ENCODE assay signal across 1 cellular context in genomic region chr5:132293992-132294727, GRCh38.
TF ChIP-seq lines count a peak whose summit lies in the region.

Gene SLC22A4 (plus strand): TSS chr5:132294394. CDS start chr5:132294617, 223 bp downstream.

TF ChIP-seq in GM12878, 131 proteins besides CTCF, POLR2A, EP300 and RAD21 (continued from another document):
- peak; percentile 75 for TF ChIP-seq ZNF687 (IDR thresholded peaks at IDR 0.05)
- TF ChIP-seq IKZF1 (conservative IDR thresholded peaks at IDR 0.05), result peak; percentile 55
- TF ChIP-seq EGR1 (IDR thresholded peaks at IDR 0.05; ENCODE audit: borderline replicate concordance in 1 of 2, low read depth in 2 of 2, low read length in 2 of 2), result peak in 1 of 2 experiments; percentile 20; a peak in 1 of 3 replicates
- TF ChIP-seq TCF7 (IDR thresholded peaks at IDR 0.05; ENCODE audit: borderline replicate concordance), result no peak
- TF ChIP-seq LARP7 (IDR thresholded peaks at IDR 0.05), result peak; percentile 0; the same call in 1 of the 2 replicates
- no peak for TF ChIP-seq HDGF (IDR thresholded peaks at IDR 0.05)
- TF ChIP-seq MXI1 (IDR thresholded peaks at IDR 0.05; ENCODE audit: low read depth, low read length), result peak; percentile 66; the same call in 1 of the 2 replicates
- TF ChIP-seq MEF2B (IDR thresholded peaks at IDR 0.05; ENCODE audit: partially characterized antibody, poor library complexity, severe bottlenecking), result peak; percentile 71
- TF ChIP-seq MAX (IDR thresholded peaks at IDR 0.05; ENCODE audit: low read depth, low read length), result peak; percentile 49; the same call in 1 of the 2 replicates
- TF ChIP-seq RAD51 (IDR thresholded peaks at IDR 0.05), result peak; percentile 64
- TF ChIP-seq CHD1 (IDR thresholded peaks at IDR 0.05; ENCODE audit: low read depth, low read length), result peak; percentile 69; the same call in 1 of the 2 replicates
- TF ChIP-seq PAX8 (IDR thresholded peaks at IDR 0.05), result no peak
- TF ChIP-seq RFX5 (IDR thresholded peaks at IDR 0.05; ENCODE audit: low read depth, low read length), result 0 out of 2 replicates have a peak, but pooled peaks have one; percentile 8
- TF ChIP-seq E4F1 (IDR thresholded peaks at IDR 0.05; ENCODE audit: borderline replicate concordance, partially characterized antibody), result no peak
- peak; percentile 19; the same call in 1 of the 2 replicates for TF ChIP-seq NKRF (conservative IDR thresholded peaks at IDR 0.05)
